9 cellular contexts compared by ENCODE assay signal in genomic region chr3:176906046-176906905, GRCh38.
A peak's percentile ranks its signal among the peaks of the same experiment; 100 is the strongest.
DNase-seq lines count a peak whose midpoint lies in the region; ATAC-seq and TF ChIP-seq lines count a peak whose summit lies in the region.
"Had no signal": no experiment of that assay in that cellular context is flagged by ENCODE, and none has a peak within 500 bp of the region (broad histone marks: within the 10 kb centered on the region; RNA-seq: fewer than 3 reads in every experiment).

No MANE protein-coding gene starts in this region.

- DNase-seq in HS-27A (ENCODE audit: low read depth) = peak; percentile 48
- peak; percentile 10 for DNase-seq in NCI-H748 treated with DMSO at 0.1 percent for 48 hours (lab: John Stamatoyannopoulos, UW)
- peak; percentile 89 for DNase-seq in fibroblast of mammary gland (ENCODE audit: low read depth)
- no peak for DNase-seq in sciatic nerve (ENCODE audit: low spot score)
- no peak for DNase-seq in activated CD4-positive, alpha-beta T cell treated with anti-CD3 and anti-CD28 coated beads, Interleukin-2, amount 50 U/mL, for 4 hours
- DNase-seq: esophagus squamous epithelium had no signal

- no peak for TF ChIP-seq CTCF in fibroblast of mammary gland (conservative IDR thresholded peaks at IDR 0.05; ENCODE audit: control insufficient read depth, insufficient read depth, low read depth, low read length)

- ATAC-seq in sciatic nerve = peak; percentile 49
- no peak for ATAC-seq in GM21619 (IDR thresholded peaks at IDR 0.05; ENCODE audit: unreplicated experiment)
- no peak for ATAC-seq in HG03521 (IDR thresholded peaks at IDR 0.05; ENCODE audit: unreplicated experiment)
- ATAC-seq in HG03280 (IDR thresholded peaks at IDR 0.05; ENCODE audit: unreplicated experiment) = no peak

- H3K4me3 ChIP-seq in fibroblast of mammary gland (ENCODE audit: control insufficient read depth, low read depth, low read length) = no peak overlapping the region
- H3K4me3 ChIP-seq: esophagus squamous epithelium had no signal

- intact Hi-C loops in sciatic nerve (cut with DNase I) = no loop called here

Comparison
In these comparisons a context has a peak if more than half of its experiments do, and no peak if none do; other contexts are left out.
1. DNase-seq: peak in HS-27A (single experiment), NCI-H748 treated with DMSO at 0.1 percent for 48 hours (single experiment) and fibroblast of mammary gland (single experiment); none in sciatic nerve (single experiment) and activated CD4-positive, alpha-beta T cell treated with anti-CD3 and anti-CD28 coated beads, Interleukin-2, amount 50 U/mL, for 4 hours (0 of 2).